In genomic region chr10:13712799-13713581, GRCh38 we compare ENCODE assay signal across 9 cellular contexts.
DNase-seq lines count a peak whose midpoint lies in the region; ATAC-seq and TF ChIP-seq lines count a peak whose summit lies in the region.
"Had no signal": no experiment of that assay in that cellular context is flagged by ENCODE, and none has a peak within 500 bp of the region (broad histone marks: within the 10 kb centered on the region; RNA-seq: fewer than 3 reads in every experiment).

No MANE protein-coding gene starts in this region.

- H3K27me3 ChIP-seq in BJ (ENCODE audit: control insufficient read depth, insufficient read depth, low read length) = no peaks in the 10 kb centered on the region

- H3K27ac Mint-ChIP-seq in memory B cell = peak overlapping the region; percentile 64
- peak overlapping the region; percentile 32 for H3K27ac Mint-ChIP-seq in type B pancreatic cell
- H3K27ac Mint-ChIP-seq: T-helper 1 cell treated with Interleukin-12 subunit alpha and Interleukin-12 subunit beta and Interleukin-4 antibody, amounts not matched to agents 30 μg/mL and 1 μg/mL, for 36 hours had no signal

- H3K4me3 Mint-ChIP-seq in memory B cell (peak overlapping the region; percentile 30), type B pancreatic cell (peak overlapping the region; percentile 15)
- H3K4me3 Mint-ChIP-seq: T-helper 1 cell treated with Interleukin-12 subunit alpha and Interleukin-12 subunit beta and Interleukin-4 antibody, amounts not matched to agents 30 μg/mL and 1 μg/mL, for 36 hours had no signal

- H3K9me3 Mint-ChIP-seq in memory B cell (no peaks in the 10 kb centered on the region), type B pancreatic cell (no peaks in the 10 kb centered on the region)
- H3K9me3 Mint-ChIP-seq: T-helper 1 cell treated with Interleukin-12 subunit alpha and Interleukin-12 subunit beta and Interleukin-4 antibody, amounts not matched to agents 30 μg/mL and 1 μg/mL, for 36 hours had no signal

- no peak overlapping the region for H3K4me3 ChIP-seq in BJ (ENCODE audit: low read depth, low read length)
- H3K4me3 ChIP-seq in cardiac fibroblast (replicated peaks in 1 of 2; ENCODE audit: low read depth in 2 of 2, low read length in 2 of 2) = no peak overlapping the region

- H3K36me3 ChIP-seq in BJ (ENCODE audit: control insufficient read depth, insufficient read depth, low read length) = no peaks in the 10 kb centered on the region

- peak; percentile 33 for TF ChIP-seq POLR2A in GM18526 (IDR thresholded peaks at IDR 0.05; ENCODE audit: extremely low read depth, insufficient read length)

- H3K4me1 Mint-ChIP-seq in memory B cell (peaks cover 19% of the 10 kb centered on the region), type B pancreatic cell (ENCODE audit: unreplicated experiment) (peaks cover 77% of the 10 kb centered on the region)

- CTCF ChIA-PET in BJ (lab: Yijun Ruan, JAX) = interaction anchor here (0.6 to 1.2 kb wide), 2 partner anchors 64 to 365 kb away, joined by 3 read pairs; no protein-coding TSS in a partner anchor

- no peaks in the 10 kb centered on the region for H3K36me3 Mint-ChIP-seq in memory B cell
- peaks cover 9% of the 10 kb centered on the region for H3K36me3 Mint-ChIP-seq in type B pancreatic cell

- POLR2A ChIA-PET in BJ (lab: Charles Lee) = no interaction called here

- TF ChIP-seq CTCF in BJ (IDR thresholded peaks at IDR 0.05; ENCODE audit: insufficient read depth, low read depth, low read length) (no peak), cardiac fibroblast (IDR thresholded peaks at IDR 0.05; ENCODE audit: low read depth, low read length) (no peak), type B pancreatic cell (conservative IDR thresholded peaks at IDR 0.05) (no peak)

- H3K27me3 Mint-ChIP-seq in memory B cell (peaks cover 3% of the 10 kb centered on the region), type B pancreatic cell (no peaks in the 10 kb centered on the region)

- DNase-seq in BJ (ENCODE audit: low read depth) (peak; percentile 90), NOMO-1 treated with dmso at 0.1 percent for 144 hours (lab: John Stamatoyannopoulos, UW; ENCODE audit: unreplicated experiment) (peak; percentile 89), cardiac fibroblast (ENCODE audit: low read depth in 2 of 2) (peak; percentile 94 to 98), memory B cell (ENCODE audit: low spot score in 2 of 2) (peak in 1 of 2 donors; percentile 13), type B pancreatic cell (ENCODE audit: extremely low spot score, unreplicated experiment) (no peak), DMS114 treated with DMSO at 0.1 percent for 48 hours (lab: John Stamatoyannopoulos, UW; ENCODE audit: unreplicated experiment) (no peak)

- ATAC-seq in HG02885 (IDR thresholded peaks at IDR 0.05; ENCODE audit: poor library complexity, unreplicated experiment) = peak; percentile 86
- ATAC-seq in memory B cell (ENCODE audit: low read depth) = peak; percentile 77

Comparison
In these comparisons a context has a peak if more than half of its experiments do, and no peak if none do; other contexts are left out.
1. DNase-seq: peak in BJ (single experiment), NOMO-1 treated with dmso at 0.1 percent for 144 hours (single experiment) and cardiac fibroblast (2 of 2); none in type B pancreatic cell (single experiment) and DMS114 treated with DMSO at 0.1 percent for 48 hours (single experiment).